Comparison of ENCODE assay signal across 19 cellular contexts in genomic region chr10:1115262-1115955, GRCh38. TPM values are rescaled to one million over a fixed set of nuclear protein-coding genes. Genes with fewer than 3 reads are reported as not detected.
DNase-seq lines count a peak whose midpoint lies in the region; ATAC-seq and TF ChIP-seq lines count a peak whose summit lies in the region.
"Had no signal": no experiment of that assay in that cellular context is flagged by ENCODE, and none has a peak within 500 bp of the region (broad histone marks: within the 10 kb centered on the region; RNA-seq: fewer than 3 reads in every experiment).

No MANE protein-coding gene starts in this region.

- H3K27ac Mint-ChIP-seq in activated T-cell treated with anti-CD3 and anti-CD28 coated beads, Interleukin-2, amount 50 U/mL, for 24 hours, result peak overlapping the region; percentile 50
- H3K27ac Mint-ChIP-seq in endodermal cell, result peak overlapping the region; percentile 77
- peak overlapping the region; percentile 14 for H3K27ac Mint-ChIP-seq in stimulated activated naive B cell treated with anti-CD40 and anti-IgM and Interleukin-4, amounts not matched to agents 10 μg/mL and 1 μg/mL and 100 μg/mL, for 72 hours
- H3K27ac Mint-ChIP-seq in activated naive CD8-positive, alpha-beta T cell treated with anti-CD3 and anti-CD28 coated beads for 36 hours, result no peak overlapping the region
- no peak overlapping the region for H3K27ac Mint-ChIP-seq in chondrocyte (ENCODE audit: unreplicated experiment)
- H3K27ac Mint-ChIP-seq: activated naive CD8-positive, alpha-beta T cell treated with anti-CD3 and anti-CD28 coated beads, Interleukin-2, amount 10 ng/mL, durations not matched to agents 7 days and 5 days; stimulated activated naive CD8-positive, alpha-beta T cell treated with anti-CD3 and anti-CD28 coated beads, Interleukin-15, amount 100 ng/mL, for 72 hours had no signal

- H3K9ac ChIP-seq in Loucy (ENCODE audit: low read depth, low read length, poor library complexity, severe bottlenecking), result peak overlapping the region; percentile 50
- H3K9ac ChIP-seq in endodermal cell (ENCODE audit: extremely low read depth, low read length, poor library complexity, severe bottlenecking), result no peak overlapping the region

- peaks cover 74% of the 10 kb centered on the region for H3K4me1 ChIP-seq in Loucy (ENCODE audit: insufficient read depth, low read length, poor library complexity, severe bottlenecking)
- no peaks in the 10 kb centered on the region for H3K4me1 ChIP-seq in endodermal cell (ENCODE audit: control insufficient read depth, insufficient read depth, low read length)
- H3K4me1 ChIP-seq: vagina had no signal

- peaks cover 58% of the 10 kb centered on the region; the same call in 1 of the 2 replicates for H3K36me3 ChIP-seq in Loucy (ENCODE audit: insufficient read depth, low read length)
- H3K36me3 ChIP-seq in endodermal cell (ENCODE audit: control insufficient read depth, insufficient read depth, low read length), result peaks cover 44% of the 10 kb centered on the region

- 82 to 97% methylated on average over 6 to 8 of the region's 8 CpGs for WGBS in endodermal cell (ENCODE audit: insufficient coverage in 1 of 2, insufficient read length in 1 of 2), 2 experiments

- H3K27ac ChIP-seq in endodermal cell (ENCODE audit: low read depth, low read length), result no peak overlapping the region
- H3K27ac ChIP-seq: esophagus muscularis mucosa, vagina had no signal

- no peak for ATAC-seq in stimulated activated naive B cell treated with anti-CD40 and anti-IgM and Interleukin-4, amounts not matched to agents 10 μg/mL and 1 μg/mL and 100 μg/mL, for 72 hours (replicated peaks)
- ATAC-seq in GM18868 (IDR thresholded peaks at IDR 0.05; ENCODE audit: unreplicated experiment), result no peak

- H2AFZ ChIP-seq in Loucy (ENCODE audit: low read length), result no peak overlapping the region

- no peaks in the 10 kb centered on the region for H3K9me3 ChIP-seq in Loucy (ENCODE audit: insufficient read depth, low read depth, low read length)
- no peaks in the 10 kb centered on the region for H3K9me3 ChIP-seq in endodermal cell (ENCODE audit: control insufficient read depth, low read length)
- H3K9me3 ChIP-seq: esophagus muscularis mucosa, vagina had no signal

- H4K20me1 ChIP-seq in Loucy (ENCODE audit: insufficient read depth, low read length, poor library complexity, severe bottlenecking), result no peaks in the 10 kb centered on the region

- peak overlapping the region; percentile 65 for H3K4me2 ChIP-seq in Loucy (ENCODE audit: low read depth, low read length, poor library complexity, severe bottlenecking)

- H3K79me2 ChIP-seq in Loucy (ENCODE audit: insufficient read depth, low read length), result peaks cover 24% of the 10 kb centered on the region

- 0 out of 2 replicates have a peak, but pooled peaks cover 7% of the 10 kb centered on the region for H3F3A ChIP-seq in Loucy (ENCODE audit: low read depth)

- no peak for DNase-seq in activated T-cell treated with anti-CD3 and anti-CD28 coated beads, Interleukin-2, amount 50 U/mL, for 24 hours
- no peak for DNase-seq in activated T-cell treated with anti-CD3 and anti-CD28 coated beads for 4 hours
- DNase-seq in endodermal cell, result peak; percentile 48
- no peak for DNase-seq in stimulated activated naive B cell treated with anti-CD40 and anti-IgM and Interleukin-4, amounts not matched to agents 10 μg/mL and 1 μg/mL and 100 μg/mL, for 72 hours
- DNase-seq in activated naive CD8-positive, alpha-beta T cell treated with anti-CD3 and anti-CD28 coated beads for 36 hours, result no peak
- no peak for DNase-seq in chondrocyte (ENCODE audit: low spot score)
- DNase-seq: activated CD4-positive, CD25-positive, alpha-beta regulatory T cell treated with anti-CD3 and anti-CD28 coated beads, Interleukin-2, amount 50 U/mL, for 72 hours; activated naive CD8-positive, alpha-beta T cell treated with anti-CD3 and anti-CD28 coated beads, Interleukin-2, amount 10 ng/mL, durations not matched to agents 7 days and 5 days; dermis blood vessel endothelial cell; EL; NCI-H2029 treated with DMSO at 0.1 percent for 48 hours; NCI-H524 treated with DMSO at 0.1 percent for 48 hours; stimulated activated naive CD8-positive, alpha-beta T cell treated with anti-CD3 and anti-CD28 coated beads, Interleukin-15, amount 100 ng/mL, for 72 hours had no signal

- H3K36me3 Mint-ChIP-seq in activated T-cell treated with anti-CD3 and anti-CD28 coated beads, Interleukin-2, amount 50 U/mL, for 24 hours (ENCODE audit: low read depth), result peaks cover 94% of the 10 kb centered on the region
- H3K36me3 Mint-ChIP-seq in endodermal cell (ENCODE audit: low read depth), result peaks cover 34% of the 10 kb centered on the region
- H3K36me3 Mint-ChIP-seq in stimulated activated naive B cell treated with anti-CD40 and anti-IgM and Interleukin-4, amounts not matched to agents 10 μg/mL and 1 μg/mL and 100 μg/mL, for 72 hours, result peaks cover 47 to 64% of the 10 kb centered on the region in 2 donors
- H3K36me3 Mint-ChIP-seq in activated naive CD8-positive, alpha-beta T cell treated with anti-CD3 and anti-CD28 coated beads for 36 hours, result peaks cover 48% of the 10 kb centered on the region
- peaks cover 37% of the 10 kb centered on the region for H3K36me3 Mint-ChIP-seq in chondrocyte (ENCODE audit: low read depth)

- H3K27me3 Mint-ChIP-seq in activated T-cell treated with anti-CD3 and anti-CD28 coated beads, Interleukin-2, amount 50 U/mL, for 24 hours, result no peaks in the 10 kb centered on the region
- H3K27me3 Mint-ChIP-seq in endodermal cell (ENCODE audit: insufficient read depth), result no peaks in the 10 kb centered on the region
- no peaks in the 10 kb centered on the region for H3K27me3 Mint-ChIP-seq in stimulated activated naive B cell treated with anti-CD40 and anti-IgM and Interleukin-4, amounts not matched to agents 10 μg/mL and 1 μg/mL and 100 μg/mL, for 72 hours
- no peaks in the 10 kb centered on the region for H3K27me3 Mint-ChIP-seq in activated naive CD8-positive, alpha-beta T cell treated with anti-CD3 and anti-CD28 coated beads for 36 hours
- no peaks in the 10 kb centered on the region for H3K27me3 Mint-ChIP-seq in chondrocyte (ENCODE audit: low read depth)
- H3K27me3 Mint-ChIP-seq: activated naive CD8-positive, alpha-beta T cell treated with anti-CD3 and anti-CD28 coated beads, Interleukin-2, amount 10 ng/mL, durations not matched to agents 7 days and 5 days; brain; stimulated activated naive CD8-positive, alpha-beta T cell treated with anti-CD3 and anti-CD28 coated beads, Interleukin-15, amount 100 ng/mL, for 72 hours had no signal

- no peak overlapping the region for H3K4me3 Mint-ChIP-seq in activated T-cell treated with anti-CD3 and anti-CD28 coated beads, Interleukin-2, amount 50 U/mL, for 24 hours
- no peak overlapping the region for H3K4me3 Mint-ChIP-seq in endodermal cell
- no peak overlapping the region for H3K4me3 Mint-ChIP-seq in stimulated activated naive B cell treated with anti-CD40 and anti-IgM and Interleukin-4, amounts not matched to agents 10 μg/mL and 1 μg/mL and 100 μg/mL, for 72 hours
- no peak overlapping the region for H3K4me3 Mint-ChIP-seq in activated naive CD8-positive, alpha-beta T cell treated with anti-CD3 and anti-CD28 coated beads for 36 hours
- no peak overlapping the region for H3K4me3 Mint-ChIP-seq in chondrocyte (ENCODE audit: unreplicated experiment)
- H3K4me3 Mint-ChIP-seq: activated naive CD8-positive, alpha-beta T cell treated with anti-CD3 and anti-CD28 coated beads, Interleukin-2, amount 10 ng/mL, durations not matched to agents 7 days and 5 days; brain; stimulated activated naive CD8-positive, alpha-beta T cell treated with anti-CD3 and anti-CD28 coated beads, Interleukin-15, amount 100 ng/mL, for 72 hours had no signal

- H3K9me3 Mint-ChIP-seq in activated T-cell treated with anti-CD3 and anti-CD28 coated beads, Interleukin-2, amount 50 U/mL, for 24 hours, result no peaks in the 10 kb centered on the region
- H3K9me3 Mint-ChIP-seq in endodermal cell, result no peaks in the 10 kb centered on the region
- H3K9me3 Mint-ChIP-seq in stimulated activated naive B cell treated with anti-CD40 and anti-IgM and Interleukin-4, amounts not matched to agents 10 μg/mL and 1 μg/mL and 100 μg/mL, for 72 hours, result no peaks in the 10 kb centered on the region
- H3K9me3 Mint-ChIP-seq in activated naive CD8-positive, alpha-beta T cell treated with anti-CD3 and anti-CD28 coated beads for 36 hours, result peaks cover 2% of the 10 kb centered on the region
- H3K9me3 Mint-ChIP-seq in chondrocyte (ENCODE audit: low read depth), result no peaks in the 10 kb centered on the region
- H3K9me3 Mint-ChIP-seq: activated naive CD8-positive, alpha-beta T cell treated with anti-CD3 and anti-CD28 coated beads, Interleukin-2, amount 10 ng/mL, durations not matched to agents 7 days and 5 days; brain; stimulated activated naive CD8-positive, alpha-beta T cell treated with anti-CD3 and anti-CD28 coated beads, Interleukin-15, amount 100 ng/mL, for 72 hours had no signal

- TF ChIP-seq CTCF in Loucy (conservative IDR thresholded peaks at IDR 0.05; ENCODE audit: low read length) (no peak), endodermal cell (conservative IDR thresholded peaks at IDR 0.05) (no peak), chondrocyte (IDR thresholded peaks at IDR 0.05) (no peak)

- H3K27me3 ChIP-seq in Loucy (ENCODE audit: insufficient read depth, low read length, poor library complexity, severe bottlenecking) (no peaks in the 10 kb centered on the region), endodermal cell (ENCODE audit: control insufficient read depth, insufficient read depth, low read length, poor library complexity, severe bottlenecking) (no peaks in the 10 kb centered on the region)
- H3K27me3 ChIP-seq: esophagus muscularis mucosa, vagina had no signal

- H3K4me3 ChIP-seq in Loucy (ENCODE audit: low read length, poor library complexity, severe bottlenecking), result peak overlapping the region; percentile 52
- H3K4me3 ChIP-seq in endodermal cell (ENCODE audit: low read length), result no peak overlapping the region
- H3K4me3 ChIP-seq: esophagus muscularis mucosa, lung, vagina had no signal

- peaks cover 58% of the 10 kb centered on the region for H3K4me1 Mint-ChIP-seq in activated T-cell treated with anti-CD3 and anti-CD28 coated beads, Interleukin-2, amount 50 U/mL, for 24 hours (ENCODE audit: low read depth)
- H3K4me1 Mint-ChIP-seq in endodermal cell, result peaks cover 27% of the 10 kb centered on the region
- peaks cover 5 to 7% of the 10 kb centered on the region in 2 donors for H3K4me1 Mint-ChIP-seq in stimulated activated naive B cell treated with anti-CD40 and anti-IgM and Interleukin-4, amounts not matched to agents 10 μg/mL and 1 μg/mL and 100 μg/mL, for 72 hours
- H3K4me1 Mint-ChIP-seq in activated naive CD8-positive, alpha-beta T cell treated with anti-CD3 and anti-CD28 coated beads for 36 hours, result peaks cover 32% of the 10 kb centered on the region
- peaks cover 16% of the 10 kb centered on the region for H3K4me1 Mint-ChIP-seq in chondrocyte (ENCODE audit: low read depth)

- H3K9me2 ChIP-seq in Loucy (replicated peaks; ENCODE audit: low read depth, low read length), result no peaks in the 10 kb centered on the region

RNA-seq across cellular contexts. Expression of gene WDR37, which starts 59.2 kb away (rescaled TPM):
- total RNA-seq in endodermal cell, result 10 to 100 TPM; 10.7 TPM
- polyA plus RNA-seq in endodermal cell (2013, experiment 1 of 2), result 14.2 TPM
- 13.2 TPM for polyA plus RNA-seq in endodermal cell (2013, experiment 2 of 2)
- 10 to 100 TPM; 14.0 to 14.2 TPM for total RNA-seq in activated naive CD8-positive, alpha-beta T cell treated with anti-CD3 and anti-CD28 coated beads for 36 hours
- total RNA-seq in chondrocyte, result 10.9 to 15.5 TPM (median 12.4 TPM) in 3 replicates

Comparison
In these comparisons a context has a peak if more than half of its experiments do, and no peak if none do; other contexts are left out.
1. H3K27ac Mint-ChIP-seq: peak in activated T-cell treated with anti-CD3 and anti-CD28 coated beads, Interleukin-2, amount 50 U/mL, for 24 hours (single experiment), endodermal cell (single experiment) and stimulated activated naive B cell treated with anti-CD40 and anti-IgM and Interleukin-4, amounts not matched to agents 10 μg/mL and 1 μg/mL and 100 μg/mL, for 72 hours (single experiment); none in activated naive CD8-positive, alpha-beta T cell treated with anti-CD3 and anti-CD28 coated beads for 36 hours (single experiment) and chondrocyte (single experiment).